Comparison of ENCODE assay signal across 17 cellular contexts in the genomic region with DNA sequence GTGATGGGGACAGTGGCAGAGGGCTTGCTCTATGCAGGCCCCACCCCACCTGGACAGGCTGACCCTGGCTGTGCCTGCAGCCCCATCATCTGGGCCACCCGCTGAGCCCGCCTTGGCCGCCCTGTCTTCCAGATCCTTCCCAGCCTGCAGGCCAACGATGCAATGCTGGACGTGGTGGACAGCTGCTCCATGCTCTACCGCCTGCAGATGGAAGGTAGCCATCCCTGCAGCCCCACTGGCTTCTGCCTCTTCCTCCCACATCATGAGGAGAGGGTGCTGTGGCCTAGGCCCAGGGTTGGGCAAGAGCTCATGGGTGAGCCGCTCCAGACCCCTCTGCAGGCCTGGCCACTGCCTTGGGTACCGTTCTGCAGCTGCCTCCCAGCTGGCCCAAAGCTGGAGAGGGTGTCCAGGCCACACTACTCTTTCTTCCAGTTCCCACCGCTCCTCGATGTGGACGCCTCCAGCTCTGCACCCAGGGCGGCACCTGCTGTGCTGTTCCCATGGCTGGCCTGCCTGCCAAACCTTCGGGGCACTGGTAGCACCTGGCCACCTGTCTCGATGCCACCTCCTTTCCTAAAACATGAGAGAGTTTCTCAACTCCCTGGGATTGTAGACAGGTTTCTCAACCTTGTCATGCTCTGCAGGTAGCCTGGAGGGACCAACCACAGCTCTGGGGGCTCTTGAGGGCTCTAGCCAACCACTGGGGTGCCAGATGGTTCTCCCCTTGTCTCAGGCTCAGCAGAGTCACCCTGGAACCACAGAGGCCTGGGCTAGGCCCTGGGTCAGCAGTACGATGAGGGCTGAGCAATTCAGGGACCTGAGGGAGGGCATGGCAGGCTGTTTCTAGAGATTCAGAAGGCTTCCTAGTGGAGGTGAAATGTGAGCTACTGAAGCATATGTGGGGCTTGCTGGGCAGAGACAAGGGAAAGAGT. TPM values are rescaled to one million over a fixed set of nuclear protein-coding genes. Genes with fewer than 3 reads are reported as not detected.
A peak's percentile ranks its signal among the peaks of the same experiment; 100 is the strongest.
DNase-seq lines count a peak whose midpoint lies in the region; ATAC-seq and TF ChIP-seq lines count a peak whose summit lies in the region.
"Had no signal": no experiment of that assay in that cellular context is flagged by ENCODE, and none has a peak within 500 bp of the region (broad histone marks: within the 10 kb centered on the region; RNA-seq: fewer than 3 reads in every experiment).

No MANE protein-coding gene starts in this region.

- no peaks in the 10 kb centered on the region for H3K27me3 Mint-ChIP-seq in activated T-helper 1 cell treated with anti-CD3 and anti-CD28 coated beads, Interleukin-12 subunit alpha, Interleukin-12 subunit beta, Interleukin-2, Interleukin-4 antibody, amounts not matched to agents 30 ng/mL and 10 ng/mL and 1 ng/mL, durations not matched to agents 14 hours and 24 hours and 36 hours (ENCODE audit: insufficient read depth)

- H3K4me3 ChIP-seq in mucosa of descending colon (no peak overlapping the region), upper lobe of left lung (peak overlapping the region in 3 of 4 donors; percentile 19 to 40 (median 21))
- H3K4me3 ChIP-seq: ovary had no signal

- peaks cover 12% of the 10 kb centered on the region for H3K4me1 Mint-ChIP-seq in activated T-helper 1 cell treated with anti-CD3 and anti-CD28 coated beads, Interleukin-12 subunit alpha, Interleukin-12 subunit beta, Interleukin-2, Interleukin-4 antibody, amounts not matched to agents 30 ng/mL and 10 ng/mL and 1 ng/mL, durations not matched to agents 14 hours and 24 hours and 36 hours (ENCODE audit: low read depth)

- peaks cover 7% of the 10 kb centered on the region for H3K36me3 ChIP-seq in mucosa of descending colon (ENCODE audit: low read depth)
- H3K36me3 ChIP-seq in upper lobe of left lung = peaks cover 6 to 91% (median 64%) of the 10 kb centered on the region in 4 donors
- H3K36me3 ChIP-seq: ovary had no signal

- no peak for TF ChIP-seq POLR2A in upper lobe of left lung (IDR thresholded peaks at IDR 0.05)

- no peaks in the 10 kb centered on the region for H3K9me3 Mint-ChIP-seq in activated T-helper 1 cell treated with anti-CD3 and anti-CD28 coated beads, Interleukin-12 subunit alpha, Interleukin-12 subunit beta, Interleukin-2, Interleukin-4 antibody, amounts not matched to agents 30 ng/mL and 10 ng/mL and 1 ng/mL, durations not matched to agents 14 hours and 24 hours and 36 hours

- peak; percentile 13 for DNase-seq in left cardiac atrium
- DNase-seq in Right ventricle myocardium superior = no peak
- no peak for DNase-seq in activated T-helper 1 cell treated with anti-CD3 and anti-CD28 coated beads, Interleukin-12 subunit alpha, Interleukin-12 subunit beta, Interleukin-2, Interleukin-4 antibody, amounts not matched to agents 30 ng/mL and 10 ng/mL and 1 ng/mL, durations not matched to agents 14 hours and 24 hours and 36 hours (ENCODE audit: low spot score)
- DNase-seq in mucosa of descending colon = no peak
- no peak for DNase-seq in upper lobe of left lung
- DNase-seq in middle frontal gyrus (ENCODE audit: extremely low spot score, low spot score) = no peak
- no peak for DNase-seq in activated CD4-positive, CD25-positive, alpha-beta regulatory T cell treated with anti-CD3 and anti-CD28 coated beads, Interleukin-2, amount 50 U/mL, for 72 hours
- no peak for DNase-seq in GM13976 (ENCODE audit: low spot score)
- DNase-seq: activated effector memory CD4-positive, alpha-beta T cell treated with anti-CD3 and anti-CD28 coated beads, Interleukin-2, amount 50 U/mL, for 16 hours; BE2C; ovary; stimulated activated CD4-positive, alpha-beta T cell treated with anti-CD3 and anti-CD28 coated beads, Interleukin-4, amount 100 ng/mL, for 24 hours; trophoblast cell had no signal

- peak overlapping the region; percentile 69 to 87 (median 76) for H3K27ac ChIP-seq in upper lobe of left lung
- H3K27ac ChIP-seq: KMS-11, ovary had no signal

- intact Hi-C loops in left cardiac atrium (cut with DNase I) = loop anchor here in 1 of 2 donors (5.0 kb wide), 1 partner anchor 35 kb away; a partner anchor contains a TSS
- intact Hi-C loops in Right ventricle myocardium superior (cut with DNase I) = no loop called here
- intact Hi-C loops in activated T-helper 1 cell treated with anti-CD3 and anti-CD28 coated beads, Interleukin-12 subunit alpha, Interleukin-12 subunit beta, Interleukin-2, Interleukin-4 antibody, amounts not matched to agents 30 ng/mL and 10 ng/mL and 1 ng/mL, durations not matched to agents 14 hours and 24 hours and 36 hours (cut with micrococcal nuclease) = no loop called here
- intact Hi-C loops in mucosa of descending colon (cut with DNase I, micrococcal nuclease) = no loop called here

- H3K4me1 ChIP-seq in mucosa of descending colon (ENCODE audit: low read depth) = peaks cover 3% of the 10 kb centered on the region
- peaks cover 12 to 22% (median 18%) of the 10 kb centered on the region in 4 donors for H3K4me1 ChIP-seq in upper lobe of left lung
- H3K4me1 ChIP-seq: BE2C had no signal

- peak overlapping the region; percentile 73 for H3K27ac Mint-ChIP-seq in activated T-helper 1 cell treated with anti-CD3 and anti-CD28 coated beads, Interleukin-12 subunit alpha, Interleukin-12 subunit beta, Interleukin-2, Interleukin-4 antibody, amounts not matched to agents 30 ng/mL and 10 ng/mL and 1 ng/mL, durations not matched to agents 14 hours and 24 hours and 36 hours

- 85 to 93% methylated on average over 13 to 15 of the region's 15 CpGs for WGBS in upper lobe of left lung, 2 donors

- ATAC-seq in left cardiac atrium = no peak
- no peak for ATAC-seq in Right ventricle myocardium superior (ENCODE audit: poor library complexity)
- ATAC-seq in mucosa of descending colon = peak; percentile 3
- no peak for ATAC-seq in upper lobe of left lung (ENCODE audit: low FRiP score in 2 of 2)
- ATAC-seq: Panc1 had no signal

- TF ChIP-seq EP300 in upper lobe of left lung (IDR thresholded peaks at IDR 0.05) = no peak

- H3K4me3 Mint-ChIP-seq in activated T-helper 1 cell treated with anti-CD3 and anti-CD28 coated beads, Interleukin-12 subunit alpha, Interleukin-12 subunit beta, Interleukin-2, Interleukin-4 antibody, amounts not matched to agents 30 ng/mL and 10 ng/mL and 1 ng/mL, durations not matched to agents 14 hours and 24 hours and 36 hours = peak overlapping the region; percentile 79

- peaks cover 26% of the 10 kb centered on the region for H3K36me3 Mint-ChIP-seq in activated T-helper 1 cell treated with anti-CD3 and anti-CD28 coated beads, Interleukin-12 subunit alpha, Interleukin-12 subunit beta, Interleukin-2, Interleukin-4 antibody, amounts not matched to agents 30 ng/mL and 10 ng/mL and 1 ng/mL, durations not matched to agents 14 hours and 24 hours and 36 hours (ENCODE audit: low read depth)

- H3K27me3 ChIP-seq in upper lobe of left lung = no peaks in the 10 kb centered on the region
- H3K27me3 ChIP-seq: BE2C, ovary had no signal

- in situ Hi-C loops in GM13976 (cut with MboI; ENCODE audit: low sequenced_read_pairs, unreplicated experiment) = no loop called here

- H3K9me3 ChIP-seq in mucosa of descending colon (no peaks in the 10 kb centered on the region), upper lobe of left lung (no peaks in the 10 kb centered on the region)
- H3K9me3 ChIP-seq: BE2C, ovary had no signal

- no peak for TF ChIP-seq CTCF in mucosa of descending colon (IDR thresholded peaks at IDR 0.05)
- TF ChIP-seq CTCF in upper lobe of left lung (IDR thresholded peaks at IDR 0.05) = no peak
- no peak for TF ChIP-seq CTCF in GM13976 (IDR thresholded peaks at IDR 0.05; ENCODE audit: borderline replicate concordance, control extremely low read depth, extremely low read depth, insufficient read depth, missing control alignments)

RNA-seq across cellular contexts. Expression of a gene that starts 9.5 kb away (rescaled TPM):
- total RNA-seq in left cardiac atrium = under 1 TPM; 0.24 to 0.94 TPM
- 0.43 TPM for total RNA-seq in Right ventricle myocardium superior
- 39.0 and 39.9 TPM in 2 replicates for total RNA-seq in activated T-helper 1 cell treated with anti-CD3 and anti-CD28 coated beads, Interleukin-12 subunit alpha, Interleukin-12 subunit beta, Interleukin-2, Interleukin-4 antibody, amounts not matched to agents 30 ng/mL and 10 ng/mL and 1 ng/mL, durations not matched to agents 14 hours and 24 hours and 36 hours
- 10 to 100 TPM in 1 of 3 donors, 1 to 10 TPM in 2; 1.6 to 10.9 (median 3.6) TPM for total RNA-seq in mucosa of descending colon
- 1 to 10 TPM in 3 of 6 donors, under 1 TPM in 2, not detected in 1; 0.30 to 4.4 (median 1.4) TPM for total RNA-seq in upper lobe of left lung

RNA-seq across cellular contexts. Expression of a gene that starts 19.4 kb away (rescaled TPM):
- 10 to 100 TPM; 22.7 to 23.1 TPM for total RNA-seq in left cardiac atrium
- 24.1 TPM for total RNA-seq in Right ventricle myocardium superior
- total RNA-seq in activated T-helper 1 cell treated with anti-CD3 and anti-CD28 coated beads, Interleukin-12 subunit alpha, Interleukin-12 subunit beta, Interleukin-2, Interleukin-4 antibody, amounts not matched to agents 30 ng/mL and 10 ng/mL and 1 ng/mL, durations not matched to agents 14 hours and 24 hours and 36 hours = 23.0 and 30.2 TPM in 2 replicates
- 100 to 1,000 TPM in 1 of 3 donors, 10 to 100 TPM in 2; 70.2 to 157 (median 90.7) TPM for total RNA-seq in mucosa of descending colon
- 10 to 100 TPM; 23.7 to 84.9 (median 34.3) TPM for total RNA-seq in upper lobe of left lung

RNA-seq across cellular contexts. Expression of a gene that starts 24.1 kb away (rescaled TPM):
- total RNA-seq in left cardiac atrium (under 1 TPM; 0.12 to 0.13 TPM), Right ventricle myocardium superior (0.05 TPM), mucosa of descending colon (under 1 TPM; 0.35 to 0.75 (median 0.36) TPM), upper lobe of left lung (1 to 10 TPM in 1 of 6 donors, under 1 TPM in 1, not detected in 4; 0.06 to 1.0 TPM)
- 0.03 TPM in 1 of 2 replicates, not detected in the other for total RNA-seq in activated T-helper 1 cell treated with anti-CD3 and anti-CD28 coated beads, Interleukin-12 subunit alpha, Interleukin-12 subunit beta, Interleukin-2, Interleukin-4 antibody, amounts not matched to agents 30 ng/mL and 10 ng/mL and 1 ng/mL, durations not matched to agents 14 hours and 24 hours and 36 hours
- total RNA-seq: fibroblast of villous mesenchyme, H4 had no signal

RNA-seq across cellular contexts. Expression of a gene that starts 37.1 kb away (rescaled TPM):
- 1 to 10 TPM; 8.1 to 8.2 TPM for total RNA-seq in left cardiac atrium
- 5.4 TPM for total RNA-seq in Right ventricle myocardium superior
- 9.5 and 14.2 TPM in 2 replicates for total RNA-seq in activated T-helper 1 cell treated with anti-CD3 and anti-CD28 coated beads, Interleukin-12 subunit alpha, Interleukin-12 subunit beta, Interleukin-2, Interleukin-4 antibody, amounts not matched to agents 30 ng/mL and 10 ng/mL and 1 ng/mL, durations not matched to agents 14 hours and 24 hours and 36 hours
- 10 to 100 TPM in 1 of 3 donors, 1 to 10 TPM in 2; 6.6 to 10.4 (median 6.7) TPM for total RNA-seq in mucosa of descending colon
- total RNA-seq in upper lobe of left lung = 10 to 100 TPM in 3 of 6 donors, 1 to 10 TPM in 3; 6.8 to 22.9 (median 11.2) TPM

RNA-seq across cellular contexts. Expression of a gene that starts 48.3 kb away (rescaled TPM):
- total RNA-seq in left cardiac atrium (10 to 100 TPM; 27.5 to 41.9 TPM), Right ventricle myocardium superior (37.7 TPM), mucosa of descending colon (10 to 100 TPM; 40.5 to 41.5 (median 41.2) TPM), upper lobe of left lung (10 to 100 TPM; 30.7 to 77.5 (median 35.8) TPM)
- 81.0 and 85.5 TPM in 2 replicates for total RNA-seq in activated T-helper 1 cell treated with anti-CD3 and anti-CD28 coated beads, Interleukin-12 subunit alpha, Interleukin-12 subunit beta, Interleukin-2, Interleukin-4 antibody, amounts not matched to agents 30 ng/mL and 10 ng/mL and 1 ng/mL, durations not matched to agents 14 hours and 24 hours and 36 hours
